8 cellular contexts compared by ENCODE assay signal in genomic region chr13:113291997-113292862, GRCh38. TPM values are rescaled to one million over a fixed set of nuclear protein-coding genes. Genes with fewer than 3 reads are reported as not detected.
DNase-seq lines count a peak whose midpoint lies in the region; ATAC-seq and TF ChIP-seq lines count a peak whose summit lies in the region.

No MANE protein-coding gene starts in this region.

- CTCF ChIA-PET in activated CD4-positive, alpha-beta T cell treated with anti-CD3 and anti-CD28 coated beads for 36 hours (lab: Charles Lee): interaction anchor here (1.2 to 1.5 kb wide), 2 partner anchors 64 to 90 kb away, joined by 3 read pairs; no protein-coding TSS in a partner anchor
- CTCF ChIA-PET in SK-N-SH (lab: Yijun Ruan, JAX): interaction anchor here (0.9 kb wide), 2 partner anchors 18 to 102 kb away, joined by 3 to 5 read pairs; no protein-coding TSS in a partner anchor

- H3K9me3 Mint-ChIP-seq in activated CD4-positive, alpha-beta T cell treated with anti-CD3 and anti-CD28 coated beads for 36 hours (ENCODE audit: low read depth): no peaks in the 10 kb centered on the region

- H3K9ac ChIP-seq in SK-N-SH: peak overlapping the region; percentile 49; the same call in 1 of the 2 replicates

- no peaks in the 10 kb centered on the region for H3K9me2 ChIP-seq in SK-N-SH

- H3K27ac ChIP-seq in SK-N-SH (ENCODE audit: low read depth in 2 of 2, low read length in 1 of 2): no peak overlapping the region
- H3K27ac ChIP-seq in dorsolateral prefrontal cortex: peak overlapping the region in 3 of 59 donors; percentile 18 to 36 (median 29)

- H3K27me3 ChIP-seq in SK-N-SH (ENCODE audit: insufficient read depth) (peaks cover 29% of the 10 kb centered on the region; the same call in 1 of the 2 replicates), dorsolateral prefrontal cortex (peaks cover 0 to 6% (median 0%) of the 10 kb centered on the region in 45 donors)

- no peak overlapping the region for H3K27ac Mint-ChIP-seq in activated CD4-positive, alpha-beta T cell treated with anti-CD3 and anti-CD28 coated beads for 36 hours

- TF ChIP-seq CTCF in SK-N-SH (IDR thresholded peaks at IDR 0.05): no peak
- no peak for TF ChIP-seq CTCF in dorsolateral prefrontal cortex (IDR thresholded peaks at IDR 0.05 in 54 of 56, conservative IDR thresholded peaks at IDR 0.05 in 2 of 56; ENCODE audit: low read depth in 1 of 56, partially characterized antibody in 56 of 56)

- no peak for ATAC-seq in activated CD4-positive, alpha-beta T cell treated with anti-CD3 and anti-CD28 coated beads for 36 hours
- ATAC-seq in GM19397 (IDR thresholded peaks at IDR 0.05; ENCODE audit: unreplicated experiment) (no peak), GM18502 (IDR thresholded peaks at IDR 0.05; ENCODE audit: poor library complexity, unreplicated experiment) (no peak)

- peaks cover 4% of the 10 kb centered on the region for H3K36me3 Mint-ChIP-seq in activated CD4-positive, alpha-beta T cell treated with anti-CD3 and anti-CD28 coated beads for 36 hours (ENCODE audit: low read depth)

- peaks cover 23% of the 10 kb centered on the region for H3K27me3 Mint-ChIP-seq in activated CD4-positive, alpha-beta T cell treated with anti-CD3 and anti-CD28 coated beads for 36 hours

- no peaks in the 10 kb centered on the region for H3K36me3 ChIP-seq in SK-N-SH (replicated peaks in 1 of 2; ENCODE audit: control insufficient read depth in 1 of 2, insufficient read depth in 2 of 2, low read length in 1 of 2)

- peaks cover 8% of the 10 kb centered on the region for H3K79me2 ChIP-seq in SK-N-SH (ENCODE audit: insufficient read depth)

- TF ChIP-seq RAD21 in SK-N-SH (IDR thresholded peaks at IDR 0.05; ENCODE audit: low read length): peak; percentile 24; the same call in 1 of the 2 replicates

- H3K4me3 Mint-ChIP-seq in activated CD4-positive, alpha-beta T cell treated with anti-CD3 and anti-CD28 coated beads for 36 hours: peak overlapping the region; percentile 37

- TF ChIP-seq EP300 in SK-N-SH (IDR thresholded peaks at IDR 0.05; ENCODE audit: borderline replicate concordance in 1 of 2, low read depth in 1 of 2, low read length in 1 of 2): no peak

- peak overlapping the region; percentile 80 for H3K4me2 ChIP-seq in SK-N-SH

- 3% methylated on average over 22 of the region's 23 CpGs for WGBS in SK-N-SH (ENCODE audit: low lambda C conversion rate)

- H3K4me3 ChIP-seq in SK-N-SH (ENCODE audit: low read depth in 2 of 2, low read length in 1 of 2) (peak overlapping the region; percentile 47 to 64), dorsolateral prefrontal cortex (peak overlapping the region in 53 of 59 donors; percentile 3 to 55 (median 34))

- peaks cover 22% of the 10 kb centered on the region for H3K4me1 Mint-ChIP-seq in activated CD4-positive, alpha-beta T cell treated with anti-CD3 and anti-CD28 coated beads for 36 hours

- intact Hi-C loops in activated CD4-positive, alpha-beta T cell treated with anti-CD3 and anti-CD28 coated beads for 36 hours (cut with DNase I, micrococcal nuclease): no loop called here
- intact Hi-C loops in dorsolateral prefrontal cortex (cut with DNase I): loop anchor here in 1 of 2 donors (10.0 kb wide), 1 partner anchor 103 kb away; no protein-coding TSS in a partner anchor

- H3F3A ChIP-seq in SK-N-SH (replicated peaks; ENCODE audit: insufficient read depth): peaks cover 10% of the 10 kb centered on the region

- POLR2A ChIA-PET in activated CD4-positive, alpha-beta T cell treated with anti-CD3 and anti-CD28 coated beads for 36 hours (lab: Charles Lee): interaction anchor here (0.7 kb wide), 1 partner anchor 350 kb away, joined by 4 read pairs; no protein-coding TSS in a partner anchor
- POLR2A ChIA-PET in SK-N-SH (lab: Yijun Ruan, JAX): no interaction called here

- peak overlapping the region; percentile 89 for H2AFZ ChIP-seq in SK-N-SH (ENCODE audit: low read depth)

- H4K20me1 ChIP-seq in SK-N-SH (ENCODE audit: insufficient read depth): no peaks in the 10 kb centered on the region

- peak; percentile 44 for DNase-seq in activated CD4-positive, alpha-beta T cell treated with anti-CD3 and anti-CD28 coated beads for 36 hours
- DNase-seq in activated CD4-positive, alpha-beta T cell treated with anti-CD3 and anti-CD28 coated beads, Interleukin-2, amount 50 U/mL, for 1 hour: no peak
- peak; percentile 42 for DNase-seq in SK-N-SH
- DNase-seq in dorsolateral prefrontal cortex: peak in 1 of 10 donors; percentile 36
- DNase-seq in myocyte (ENCODE audit: low read depth): peak; percentile 67
- DNase-seq in midbrain (lab: John Stamatoyannopoulos, UW): no peak

- no peaks in the 10 kb centered on the region for H3K9me3 ChIP-seq in SK-N-SH

- peaks cover 0 to 5% of the 10 kb centered on the region in 2 experiments; a peak in 1 of 4 replicates for H3K4me1 ChIP-seq in SK-N-SH (ENCODE audit: control insufficient read depth in 1 of 2, insufficient read depth in 2 of 2, low read depth in 1 of 2, low read length in 1 of 2)

TF ChIP-seq in SK-N-SH, 30 proteins besides CTCF, POLR2A, EP300 and RAD21:
- TF ChIP-seq MAX (IDR thresholded peaks at IDR 0.05; ENCODE audit: low read depth) (peak; percentile 9; the same call in 1 of the 2 replicates), NFIC (IDR thresholded peaks at IDR 0.05; ENCODE audit: borderline replicate concordance) (no peak), CHD2 (IDR thresholded peaks at IDR 0.05; ENCODE audit: low read length, partially characterized antibody) (peak; percentile 8), POLR2AphosphoS5 (IDR thresholded peaks at IDR 0.05; ENCODE audit: low read depth, low read length) (peak; percentile 18; the same call in 1 of the 2 replicates), RXRA (IDR thresholded peaks at IDR 0.05; ENCODE audit: borderline replicate concordance, low read depth) (no peak), JUND (IDR thresholded peaks at IDR 0.05) (no peak)
- TF ChIP-seq, protein P1, sequence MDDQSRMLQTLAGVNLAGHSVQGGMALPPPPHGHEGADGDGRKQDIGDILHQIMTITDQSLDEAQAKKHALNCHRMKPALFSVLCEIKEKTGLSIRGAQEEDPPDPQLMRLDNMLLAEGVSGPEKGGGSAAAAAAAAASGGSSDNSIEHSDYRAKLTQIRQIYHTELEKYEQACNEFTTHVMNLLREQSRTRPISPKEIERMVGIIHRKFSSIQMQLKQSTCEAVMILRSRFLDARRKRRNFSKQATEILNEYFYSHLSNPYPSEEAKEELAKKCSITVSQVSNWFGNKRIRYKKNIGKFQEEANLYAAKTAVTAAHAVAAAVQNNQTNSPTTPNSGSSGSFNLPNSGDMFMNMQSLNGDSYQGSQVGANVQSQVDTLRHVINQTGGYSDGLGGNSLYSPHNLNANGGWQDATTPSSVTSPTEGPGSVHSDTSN (IDR thresholded peaks at IDR 0.05): no peak
- TF ChIP-seq, protein P2, sequence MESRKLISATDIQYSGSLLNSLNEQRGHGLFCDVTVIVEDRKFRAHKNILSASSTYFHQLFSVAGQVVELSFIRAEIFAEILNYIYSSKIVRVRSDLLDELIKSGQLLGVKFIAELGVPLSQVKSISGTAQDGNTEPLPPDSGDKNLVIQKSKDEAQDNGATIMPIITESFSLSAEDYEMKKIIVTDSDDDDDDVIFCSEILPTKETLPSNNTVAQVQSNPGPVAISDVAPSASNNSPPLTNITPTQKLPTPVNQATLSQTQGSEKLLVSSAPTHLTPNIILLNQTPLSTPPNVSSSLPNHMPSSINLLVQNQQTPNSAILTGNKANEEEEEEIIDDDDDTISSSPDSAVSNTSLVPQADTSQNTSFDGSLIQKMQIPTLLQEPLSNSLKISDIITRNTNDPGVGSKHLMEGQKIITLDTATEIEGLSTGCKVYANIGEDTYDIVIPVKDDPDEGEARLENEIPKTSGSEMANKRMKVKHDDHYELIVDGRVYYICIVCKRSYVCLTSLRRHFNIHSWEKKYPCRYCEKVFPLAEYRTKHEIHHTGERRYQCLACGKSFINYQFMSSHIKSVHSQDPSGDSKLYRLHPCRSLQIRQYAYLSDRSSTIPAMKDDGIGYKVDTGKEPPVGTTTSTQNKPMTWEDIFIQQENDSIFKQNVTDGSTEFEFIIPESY (IDR thresholded peaks at IDR 0.05; ENCODE audit: borderline replicate concordance, low read depth): no peak

RNA-seq across cellular contexts. Expression of gene LAMP1, which starts 4.8 kb away (rescaled TPM):
- 10 to 100 TPM; 32.2 to 36.0 TPM for total RNA-seq in activated CD4-positive, alpha-beta T cell treated with anti-CD3 and anti-CD28 coated beads for 36 hours
- 189 and 261 TPM in 2 replicates for polyA plus RNA-seq in SK-N-SH (2012; rRNA removed)
- polyA plus RNA-seq in SK-N-SH (2012; cell fraction: cytosol; rRNA removed): 188 and 220 TPM in 2 replicates
- 255 and 320 TPM in 2 replicates for polyA plus RNA-seq in SK-N-SH (2012; cell fraction: nucleus; rRNA removed)
- total RNA-seq in dorsolateral prefrontal cortex: 100 to 1,000 TPM in 115 of 120 experiments, 10 to 100 TPM in 5; 87.9 to 281 (median 130) TPM
- 211 and 223 TPM in 2 replicates for total RNA-seq in myocyte
- polyA plus RNA-seq in myocyte (2012): 429 TPM

Comparison
In these comparisons a context has a peak if more than half of its experiments do, and no peak if none do; other contexts are left out.
1. DNase-seq: peak in activated CD4-positive, alpha-beta T cell treated with anti-CD3 and anti-CD28 coated beads for 36 hours (single experiment), SK-N-SH (single experiment) and myocyte (single experiment); none in activated CD4-positive, alpha-beta T cell treated with anti-CD3 and anti-CD28 coated beads, Interleukin-2, amount 50 U/mL, for 1 hour (single experiment) and midbrain (single experiment).